Comparison of ENCODE assay signal across 12 cellular contexts in genomic region chr20:25469558-25469957, GRCh38.
"Had no signal": no experiment of that assay in that cellular context is flagged by ENCODE, and none has a peak within 500 bp of the region (broad histone marks: within the 10 kb centered on the region; RNA-seq: fewer than 3 reads in every experiment).

No MANE protein-coding gene starts in this region.

- H3K4me1 ChIP-seq: foreskin keratinocyte, pancreas, psoas muscle, tibial artery had no signal

- H3K4me2 ChIP-seq: hepatocyte had no signal

- H3K4me3 ChIP-seq: hepatocyte, left ventricle myocardium inferior, pancreas, psoas muscle, right atrium auricular region, tibial artery had no signal

- H3K27me3 ChIP-seq: foreskin keratinocyte, hepatocyte, pancreas, right atrium auricular region, tibial artery had no signal

- FAIRE-seq: pancreas, urothelium cell line had no signal

- H2AFZ ChIP-seq: hepatocyte had no signal

- H3K27ac ChIP-seq: foreskin keratinocyte, hepatocyte, left ventricle myocardium inferior, pancreas, psoas muscle, right atrium auricular region, tibial artery had no signal

- DNase-seq: activated CD8-positive, alpha-beta memory T cell treated with anti-CD3 and anti-CD28 coated beads, Interleukin-2, amount 10 ng/mL, durations not matched to agents 7 days and 5 days; activated gamma-delta T cell treated with Interleukin-2 at 50 U/mL for 16 hours; effector CD4-positive, alpha-beta T cell; left ventricle myocardium inferior; psoas muscle; tibial artery had no signal

- H3K9me3 ChIP-seq: left ventricle myocardium inferior, pancreas, psoas muscle, right atrium auricular region, tibial artery had no signal

- ATAC-seq: activated CD4-positive, CD25-positive, alpha-beta regulatory T cell treated with anti-CD3 and anti-CD28 coated beads, Interleukin-2, amount 50 U/mL, for 24 hours; psoas muscle had no signal
